In the genomic region with DNA sequence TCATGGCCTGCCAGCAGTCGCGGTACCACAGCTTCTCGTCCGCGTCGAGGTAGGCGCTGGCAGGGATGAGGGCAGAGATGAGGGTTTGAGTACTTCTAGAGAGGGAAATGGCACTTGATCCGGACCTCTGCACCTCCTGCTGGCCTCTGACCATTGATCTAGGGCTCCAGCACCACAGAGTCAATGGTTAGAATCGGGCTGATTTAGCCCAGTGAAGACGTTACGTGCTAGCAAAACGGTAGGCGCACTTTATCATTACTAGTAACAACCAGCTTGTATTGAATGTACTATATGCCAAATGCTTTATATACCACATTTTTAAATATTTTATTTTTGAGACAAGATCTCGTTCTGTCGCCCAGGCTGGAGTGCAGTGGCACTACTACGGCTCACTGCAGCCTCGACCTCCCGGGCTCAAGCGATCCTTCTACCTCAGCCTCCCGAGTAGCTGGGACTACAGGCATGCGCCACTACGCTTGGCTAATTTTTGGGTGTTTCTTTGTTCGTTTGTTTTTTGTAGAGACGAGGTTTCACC, we compare ENCODE assay signal across 8 cellular contexts.
DNase-seq lines count a peak whose midpoint lies in the region; ATAC-seq and TF ChIP-seq lines count a peak whose summit lies in the region.

No MANE protein-coding gene starts in this region.

- peak overlapping the region in 15 of 21 experiments; percentile 44 to 93 (median 73) for H3K27ac ChIP-seq in skin epidermis

- ATAC-seq in GM19395 (IDR thresholded peaks at IDR 0.05; ENCODE audit: unreplicated experiment) (peak; percentile 8), SK-N-SH treated with all-trans-retinoic acid at 6 μM for 48 hours (peak; percentile 41; the same call in 2 of the 3 replicates), GM19467 (IDR thresholded peaks at IDR 0.05; ENCODE audit: unreplicated experiment) (no peak), HG02884 (IDR thresholded peaks at IDR 0.05; ENCODE audit: unreplicated experiment) (no peak)

- DNase-seq in foreskin fibroblast (no peak), NCI-H187 treated with DMSO at 0.1 percent for 48 hours (lab: John Stamatoyannopoulos, UW) (no peak)
- no peak for DNase-seq in activated CD4-positive, alpha-beta T cell treated with anti-CD3 and anti-CD28 coated beads for 4 hours

- peak overlapping the region; percentile 83 to 92 for H3K4me3 ChIP-seq in foreskin fibroblast (ENCODE audit: low read depth in 1 of 2, low read length in 2 of 2)
- peak overlapping the region; percentile 62 to 99 (median 83) for H3K4me3 ChIP-seq in skin epidermis

- TF ChIP-seq CTCF in foreskin fibroblast (IDR thresholded peaks at IDR 0.05; ENCODE audit: low read depth, low read length), result peak; percentile 10

TF ChIP-seq in SK-N-SH treated with all-trans-retinoic acid at 6 μM for 48 hours, 23 proteins besides CTCF, POLR2A, EP300 and RAD21:
- TF ChIP-seq GLIS3 (CRISPR knock-in tag; IDR thresholded peaks at IDR 0.05), result no peak
- no peak for TF ChIP-seq ZNF70 (CRISPR knock-in tag; IDR thresholded peaks at IDR 0.05)
- no peak for TF ChIP-seq TOX (CRISPR knock-in tag; IDR thresholded peaks at IDR 0.05; ENCODE audit: borderline replicate concordance)
- TF ChIP-seq, protein P1, sequence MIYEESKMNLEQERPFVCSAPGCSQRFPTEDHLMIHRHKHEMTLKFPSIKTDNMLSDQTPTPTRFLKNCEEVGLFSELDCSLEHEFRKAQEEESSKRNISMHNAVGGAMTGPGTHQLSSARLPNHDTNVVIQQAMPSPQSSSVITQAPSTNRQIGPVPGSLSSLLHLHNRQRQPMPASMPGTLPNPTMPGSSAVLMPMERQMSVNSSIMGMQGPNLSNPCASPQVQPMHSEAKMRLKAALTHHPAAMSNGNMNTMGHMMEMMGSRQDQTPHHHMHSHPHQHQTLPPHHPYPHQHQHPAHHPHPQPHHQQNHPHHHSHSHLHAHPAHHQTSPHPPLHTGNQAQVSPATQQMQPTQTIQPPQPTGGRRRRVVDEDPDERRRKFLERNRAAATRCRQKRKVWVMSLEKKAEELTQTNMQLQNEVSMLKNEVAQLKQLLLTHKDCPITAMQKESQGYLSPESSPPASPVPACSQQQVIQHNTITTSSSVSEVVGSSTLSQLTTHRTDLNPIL (CRISPR knock-in tag; IDR thresholded peaks at IDR 0.05; ENCODE audit: low read depth), result no peak
- TF ChIP-seq ZFP3 (CRISPR knock-in tag; IDR thresholded peaks at IDR 0.05), result no peak
- TF ChIP-seq, protein P2, sequence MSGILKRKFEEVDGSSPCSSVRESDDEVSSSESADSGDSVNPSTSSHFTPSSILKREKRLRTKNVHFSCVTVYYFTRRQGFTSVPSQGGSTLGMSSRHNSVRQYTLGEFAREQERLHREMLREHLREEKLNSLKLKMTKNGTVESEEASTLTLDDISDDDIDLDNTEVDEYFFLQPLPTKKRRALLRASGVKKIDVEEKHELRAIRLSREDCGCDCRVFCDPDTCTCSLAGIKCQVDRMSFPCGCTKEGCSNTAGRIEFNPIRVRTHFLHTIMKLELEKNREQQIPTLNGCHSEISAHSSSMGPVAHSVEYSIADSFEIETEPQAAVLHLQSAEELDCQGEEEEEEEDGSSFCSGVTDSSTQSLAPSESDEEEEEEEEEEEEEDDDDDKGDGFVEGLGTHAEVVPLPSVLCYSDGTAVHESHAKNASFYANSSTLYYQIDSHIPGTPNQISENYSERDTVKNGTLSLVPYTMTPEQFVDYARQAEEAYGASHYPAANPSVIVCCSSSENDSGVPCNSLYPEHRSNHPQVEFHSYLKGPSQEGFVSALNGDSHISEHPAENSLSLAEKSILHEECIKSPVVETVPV (CRISPR knock-in tag; IDR thresholded peaks at IDR 0.05), result no peak
- TF ChIP-seq, protein P3, sequence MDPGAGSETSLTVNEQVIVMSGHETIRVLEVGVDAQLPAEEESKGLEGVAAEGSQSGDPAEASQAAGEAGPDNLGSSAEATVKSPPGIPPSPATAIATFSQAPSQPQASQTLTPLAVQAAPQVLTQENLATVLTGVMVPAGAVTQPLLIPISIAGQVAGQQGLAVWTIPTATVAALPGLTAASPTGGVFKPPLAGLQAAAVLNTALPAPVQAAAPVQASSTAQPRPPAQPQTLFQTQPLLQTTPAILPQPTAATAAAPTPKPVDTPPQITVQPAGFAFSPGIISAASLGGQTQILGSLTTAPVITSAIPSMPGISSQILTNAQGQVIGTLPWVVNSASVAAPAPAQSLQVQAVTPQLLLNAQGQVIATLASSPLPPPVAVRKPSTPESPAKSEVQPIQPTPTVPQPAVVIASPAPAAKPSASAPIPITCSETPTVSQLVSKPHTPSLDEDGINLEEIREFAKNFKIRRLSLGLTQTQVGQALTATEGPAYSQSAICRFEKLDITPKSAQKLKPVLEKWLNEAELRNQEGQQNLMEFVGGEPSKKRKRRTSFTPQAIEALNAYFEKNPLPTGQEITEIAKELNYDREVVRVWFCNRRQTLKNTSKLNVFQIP (CRISPR knock-in tag; IDR thresholded peaks at IDR 0.05; ENCODE audit: borderline replicate concordance, low read depth), result no peak
- TF ChIP-seq ZNF8 (CRISPR knock-in tag; IDR thresholded peaks at IDR 0.05), result no peak
- TF ChIP-seq OSR1 (CRISPR knock-in tag; IDR thresholded peaks at IDR 0.05), result no peak
- TF ChIP-seq, protein P4, sequence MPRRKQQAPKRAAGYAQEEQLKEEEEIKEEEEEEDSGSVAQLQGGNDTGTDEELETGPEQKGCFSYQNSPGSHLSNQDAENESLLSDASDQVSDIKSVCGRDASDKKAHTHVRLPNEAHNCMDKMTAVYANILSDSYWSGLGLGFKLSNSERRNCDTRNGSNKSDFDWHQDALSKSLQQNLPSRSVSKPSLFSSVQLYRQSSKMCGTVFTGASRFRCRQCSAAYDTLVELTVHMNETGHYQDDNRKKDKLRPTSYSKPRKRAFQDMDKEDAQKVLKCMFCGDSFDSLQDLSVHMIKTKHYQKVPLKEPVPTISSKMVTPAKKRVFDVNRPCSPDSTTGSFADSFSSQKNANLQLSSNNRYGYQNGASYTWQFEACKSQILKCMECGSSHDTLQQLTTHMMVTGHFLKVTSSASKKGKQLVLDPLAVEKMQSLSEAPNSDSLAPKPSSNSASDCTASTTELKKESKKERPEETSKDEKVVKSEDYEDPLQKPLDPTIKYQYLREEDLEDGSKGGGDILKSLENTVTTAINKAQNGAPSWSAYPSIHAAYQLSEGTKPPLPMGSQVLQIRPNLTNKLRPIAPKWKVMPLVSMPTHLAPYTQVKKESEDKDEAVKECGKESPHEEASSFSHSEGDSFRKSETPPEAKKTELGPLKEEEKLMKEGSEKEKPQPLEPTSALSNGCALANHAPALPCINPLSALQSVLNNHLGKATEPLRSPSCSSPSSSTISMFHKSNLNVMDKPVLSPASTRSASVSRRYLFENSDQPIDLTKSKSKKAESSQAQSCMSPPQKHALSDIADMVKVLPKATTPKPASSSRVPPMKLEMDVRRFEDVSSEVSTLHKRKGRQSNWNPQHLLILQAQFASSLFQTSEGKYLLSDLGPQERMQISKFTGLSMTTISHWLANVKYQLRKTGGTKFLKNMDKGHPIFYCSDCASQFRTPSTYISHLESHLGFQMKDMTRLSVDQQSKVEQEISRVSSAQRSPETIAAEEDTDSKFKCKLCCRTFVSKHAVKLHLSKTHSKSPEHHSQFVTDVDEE (CRISPR knock-in tag; IDR thresholded peaks at IDR 0.05), result no peak
- no peak for TF ChIP-seq BACH2 (CRISPR knock-in tag; IDR thresholded peaks at IDR 0.05; ENCODE audit: borderline replicate concordance)
- no peak for TF ChIP-seq ISL1 (CRISPR knock-in tag; IDR thresholded peaks at IDR 0.05)
- TF ChIP-seq ESRRG (CRISPR knock-in tag; IDR thresholded peaks at IDR 0.05), result no peak
- no peak for TF ChIP-seq ZNF565 (CRISPR knock-in tag; conservative IDR thresholded peaks at IDR 0.05; ENCODE audit: low read depth)
- TF ChIP-seq TCF4 (CRISPR knock-in tag; IDR thresholded peaks at IDR 0.05; ENCODE audit: borderline replicate concordance), result no peak

Comparison
In these comparisons a context has a peak if more than half of its experiments do, and no peak if none do; other contexts are left out.
1. ATAC-seq: peak in GM19395 (single experiment) and SK-N-SH treated with all-trans-retinoic acid at 6 μM for 48 hours (single experiment); none in GM19467 (single experiment) and HG02884 (single experiment).